Comparison of ENCODE assay signal across 24 cellular contexts in genomic region chr19:7226749-7227148, GRCh38.
"Had no signal": no experiment of that assay in that cellular context is flagged by ENCODE, and none has a peak within 500 bp of the region (broad histone marks: within the 10 kb centered on the region; RNA-seq: fewer than 3 reads in every experiment).

No MANE protein-coding gene starts in this region.

- H3K27ac Mint-ChIP-seq: activated CD4-positive, alpha-beta T cell treated with anti-CD3 and anti-CD28 coated beads for 36 hours; activated naive CD4-positive, alpha-beta T cell treated with anti-CD3 and anti-CD28 coated beads, Interleukin-2, amount 50 U/mL, for 72 hours; activated T-cell treated with anti-CD3 and anti-CD28 coated beads, Interleukin-2, amount 50 U/mL, for 24 hours; activated T-helper 17 cell treated with anti-CD3 and anti-CD28 coated beads, Interleukin-2, amount 50 U/mL, for 72 hours; dendritic cell treated with granulocyte-macrophage colony-stimulating factor and Interleukin-4, amounts not matched to agents 40 ng/mL and 50 ng/mL, for 4 days; naive thymus-derived CD4-positive, alpha-beta T cell; stimulated activated naive CD8-positive, alpha-beta T cell treated with anti-CD3 and anti-CD28 coated beads, Interleukin-15, Interleukin-2, amounts not matched to agents 100 ng/mL and 50 ng/mL, for 24 hours had no signal

- ATAC-seq: activated CD4-positive, alpha-beta T cell treated with anti-CD3 and anti-CD28 coated beads for 36 hours; activated naive CD4-positive, alpha-beta T cell treated with anti-CD3 and anti-CD28 coated beads, Interleukin-2, amount 50 U/mL, for 72 hours; activated T-helper 17 cell treated with anti-CD3 and anti-CD28 coated beads, Interleukin-2, amount 50 U/mL, for 72 hours; lower lobe of right lung; naive thymus-derived CD4-positive, alpha-beta T cell; WTC11 had no signal

- H3K4me1 ChIP-seq: lower lobe of right lung had no signal

- H3K4me3 Mint-ChIP-seq: activated CD4-positive, alpha-beta T cell treated with anti-CD3 and anti-CD28 coated beads for 36 hours; activated T-cell treated with anti-CD3 and anti-CD28 coated beads, Interleukin-2, amount 50 U/mL, for 24 hours; activated T-helper 17 cell treated with anti-CD3 and anti-CD28 coated beads, Interleukin-2, amount 50 U/mL, for 72 hours; dendritic cell treated with granulocyte-macrophage colony-stimulating factor and Interleukin-4, amounts not matched to agents 40 ng/mL and 50 ng/mL, for 4 days; naive thymus-derived CD4-positive, alpha-beta T cell; neural crest cell; stimulated activated naive CD8-positive, alpha-beta T cell treated with anti-CD3 and anti-CD28 coated beads, Interleukin-15, Interleukin-2, amounts not matched to agents 100 ng/mL and 50 ng/mL, for 24 hours; WTC11 had no signal

- H3K36me3 Mint-ChIP-seq: activated naive CD4-positive, alpha-beta T cell treated with anti-CD3 and anti-CD28 coated beads, Interleukin-2, amount 50 U/mL, for 72 hours; naive thymus-derived CD4-positive, alpha-beta T cell; WTC11 had no signal

- DNase-seq: activated CD4-positive, alpha-beta T cell treated with anti-CD3 and anti-CD28 coated beads for 36 hours; activated CD4-positive, alpha-beta T cell treated with anti-CD3 and anti-CD28 coated beads, Interleukin-2, amount 50 U/mL, for 4 hours; activated CD8-positive, alpha-beta memory T cell treated with anti-CD3 and anti-CD28 coated beads for 24 hours; activated CD8-positive, alpha-beta memory T cell treated with anti-CD3 and anti-CD28 coated beads, Interleukin-2, amount 50 U/mL, for 4 hours; activated T-cell treated with anti-CD3 and anti-CD28 coated beads, Interleukin-2, amount 50 U/mL, for 24 hours; cerebellar nuclear complex; effector CD8-positive, alpha-beta T cell; erythroblast; kidney; lower lobe of right lung; naive thymus-derived CD4-positive, alpha-beta T cell; occipital lobe; spleen; stimulated activated CD4-positive, alpha-beta T cell treated with anti-CD3 and anti-CD28 coated beads, Interleukin-4, amount 100 ng/mL, for 4 hours; T1000; uterus had no signal

- H3K36me3 ChIP-seq: adrenal gland, lower lobe of right lung, tibial nerve, uterus had no signal

- H3K9me3 ChIP-seq: adrenal gland, lower lobe of right lung, spleen, tibial nerve, uterus had no signal

- H3K27me3 Mint-ChIP-seq: dendritic cell treated with granulocyte-macrophage colony-stimulating factor and Interleukin-4, amounts not matched to agents 40 ng/mL and 50 ng/mL, for 4 days had no signal

- H3K27ac ChIP-seq: lower lobe of right lung, spleen had no signal

- H3K27me3 ChIP-seq: adrenal gland, spleen, tibial nerve, uterus had no signal

- H3K4me1 Mint-ChIP-seq: neural crest cell had no signal

- H3K4me3 ChIP-seq: adrenal gland, lower lobe of right lung, spleen, tibial nerve, uterus had no signal
